Comparison of ENCODE assay signal across 1 cellular context in genomic region chr9:128190013-128190412, GRCh38.
A peak's percentile ranks its signal among the peaks of the same experiment; 100 is the strongest.
TF ChIP-seq lines count a peak whose summit lies in the region.

No MANE protein-coding gene starts in this region.

TF ChIP-seq in K562, 482 proteins besides CTCF, POLR2A, EP300 and RAD21:
- TF ChIP-seq TBP (optimal IDR thresholded peaks at IDR 0.05; ENCODE audit: low read depth, low read length) (peak; percentile 37), GTF2A2 (tag; IDR thresholded peaks at IDR 0.05) (no peak)
